ENCODE assay signal across 13 cellular contexts in the genomic region with DNA sequence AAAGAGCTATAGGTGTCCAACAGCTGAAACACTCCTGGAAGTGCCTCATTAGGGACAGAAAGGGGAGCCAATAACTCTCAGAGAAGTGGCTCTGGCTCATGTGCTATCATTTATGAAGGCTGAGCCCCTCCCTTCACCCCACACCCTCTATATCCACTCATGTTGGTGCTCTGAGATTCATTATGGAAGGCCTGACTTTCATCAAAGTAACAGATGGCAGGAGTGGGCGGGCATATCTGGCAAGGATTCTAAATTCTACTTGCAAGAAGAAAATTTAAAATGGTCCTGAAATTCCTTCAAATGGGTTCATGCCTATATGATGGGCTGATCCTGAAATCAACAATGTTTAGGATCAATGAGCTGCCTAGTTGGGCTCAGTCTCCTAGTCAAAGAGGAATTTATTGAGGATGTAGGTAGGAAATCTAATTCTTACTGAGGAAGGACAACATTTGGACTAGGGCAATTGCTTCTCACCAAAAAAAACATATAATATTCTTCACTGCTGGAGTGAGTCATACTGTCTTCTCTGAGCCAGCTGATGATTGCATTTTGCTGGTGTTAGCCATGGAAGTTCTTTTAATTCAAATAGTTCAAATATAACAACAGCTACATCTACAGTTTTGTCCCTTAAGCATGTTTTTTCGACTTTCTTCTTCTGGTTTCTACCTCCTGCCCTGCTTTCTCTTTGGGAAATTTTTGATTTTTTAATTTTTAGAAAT. TPM values are rescaled to one million over a fixed set of nuclear protein-coding genes. Genes with fewer than 3 reads are reported as not detected.
DNase-seq lines count a peak whose midpoint lies in the region; ATAC-seq and TF ChIP-seq lines count a peak whose summit lies in the region.
"Had no signal": no experiment of that assay in that cellular context is flagged by ENCODE, and none has a peak within 500 bp of the region (broad histone marks: within the 10 kb centered on the region; RNA-seq: fewer than 3 reads in every experiment).

No MANE protein-coding gene starts in this region.

- no peak overlapping the region for H3K4me3 ChIP-seq in osteoblast (ENCODE audit: insufficient read depth, low read length)
- H3K4me3 ChIP-seq in brain microvascular endothelial cell (ENCODE audit: low read depth, low read length) = no peak overlapping the region

- H3K36me3 ChIP-seq in osteoblast (ENCODE audit: insufficient read depth, low read length) (peaks cover 13% of the 10 kb centered on the region), brain microvascular endothelial cell (replicated peaks) (no peaks in the 10 kb centered on the region)

- TF ChIP-seq CTCF in osteoblast (IDR thresholded peaks at IDR 0.05; ENCODE audit: extremely low read depth, low read depth, low read length) = no peak
- TF ChIP-seq CTCF in brain microvascular endothelial cell (IDR thresholded peaks at IDR 0.05; ENCODE audit: low read depth, low read length, missing control alignments) = no peak

- no peak for ATAC-seq in GM18870 (IDR thresholded peaks at IDR 0.05; ENCODE audit: unreplicated experiment)
- ATAC-seq: stimulated activated naive CD8-positive, alpha-beta T cell treated with anti-CD3 and anti-CD28 coated beads, Interleukin-15, amount 100 ng/mL, for 72 hours had no signal

- H2AFZ ChIP-seq in osteoblast (ENCODE audit: low read length) = no peak overlapping the region
- H2AFZ ChIP-seq: parathyroid adenoma had no signal

- DNase-seq in ELR (ENCODE audit: low read depth) = peak; percentile 47
- peak; percentile 34 for DNase-seq in RKO (ENCODE audit: low spot score)
- DNase-seq in fibroblast of gingiva (ENCODE audit: low read depth) = peak; percentile 60
- peak; percentile 81 for DNase-seq in osteoblast (ENCODE audit: insufficient read length, low spot score, missing footprints)
- no peak for DNase-seq in brain microvascular endothelial cell
- no peak for DNase-seq in NCI-H82 treated with DMSO at 0.1 percent for 48 hours (lab: John Stamatoyannopoulos, UW; ENCODE audit: unreplicated experiment)
- DNase-seq: activated CD4-positive, alpha-beta T cell treated with anti-CD3 and anti-CD28 coated beads, Interleukin-2, amount 50 U/mL, for 48 hours; activated naive CD4-positive, alpha-beta T cell; hippocampal formation; NCI-H1694; stimulated activated naive CD8-positive, alpha-beta T cell treated with anti-CD3 and anti-CD28 coated beads, Interleukin-15, amount 100 ng/mL, for 72 hours had no signal

- no peaks in the 10 kb centered on the region for H4K20me1 ChIP-seq in osteoblast (ENCODE audit: insufficient read depth, low read length)

- no peak overlapping the region for H3K27ac ChIP-seq in osteoblast (ENCODE audit: low read depth, low read length)
- no peak overlapping the region for H3K27ac ChIP-seq in brain microvascular endothelial cell
- H3K27ac ChIP-seq: parathyroid adenoma had no signal

- in situ Hi-C loops in brain microvascular endothelial cell (cut with HindIII; ENCODE audit: low pct_ligation_motif_present, low sequenced_read_pairs) = no loop called here

- H3K4me1 ChIP-seq in osteoblast (ENCODE audit: insufficient read depth, low read length) = peaks cover 18% of the 10 kb centered on the region
- H3K4me1 ChIP-seq: parathyroid adenoma had no signal

- H3K4me2 ChIP-seq in osteoblast (ENCODE audit: insufficient read depth, low read length) = no peak overlapping the region

- no peaks in the 10 kb centered on the region for H3K9me3 ChIP-seq in osteoblast (ENCODE audit: low read depth, low read length)

- H3K27me3 ChIP-seq in osteoblast (ENCODE audit: insufficient read depth, low read length) (no peaks in the 10 kb centered on the region), brain microvascular endothelial cell (replicated peaks) (no peaks in the 10 kb centered on the region)

- H3K79me2 ChIP-seq in osteoblast (ENCODE audit: insufficient read depth, low read length) = no peaks in the 10 kb centered on the region
- H3K79me2 ChIP-seq: parathyroid adenoma had no signal

RNA-seq across cellular contexts. Expression of a gene that starts 23.5 kb away (rescaled TPM):
- total RNA-seq in osteoblast = 21.4 and 29.2 TPM in 2 replicates

RNA-seq across cellular contexts. Expression of a gene that starts 23.8 kb away (rescaled TPM):
- total RNA-seq in osteoblast = 30.0 and 35.1 TPM in 2 replicates

RNA-seq across cellular contexts. Expression of a gene that starts 36.4 kb away (rescaled TPM):
- 27.1 and 33.3 TPM in 2 replicates for total RNA-seq in osteoblast

Comparison
In these comparisons a context has a peak if more than half of its experiments do, and no peak if none do; other contexts are left out.
1. DNase-seq: peak in ELR (single experiment), RKO (single experiment), fibroblast of gingiva (single experiment) and osteoblast (single experiment); none in brain microvascular endothelial cell (single experiment) and NCI-H82 treated with DMSO at 0.1 percent for 48 hours (single experiment).